Comparison of ENCODE assay signal across 8 cellular contexts in genomic region chr11:1574256-1575242, GRCh38. TPM values are rescaled to one million over a fixed set of nuclear protein-coding genes. Genes with fewer than 3 reads are reported as not detected.
DNase-seq lines count a peak whose midpoint lies in the region; ATAC-seq and TF ChIP-seq lines count a peak whose summit lies in the region.

No MANE protein-coding gene starts in this region.

- peak; percentile 86 for DNase-seq in 8988T
- DNase-seq in NCI-H1105 (lab: John Stamatoyannopoulos, UW): peak; percentile 75
- DNase-seq in activated CD4-positive, alpha-beta T cell treated with anti-CD3 and anti-CD28 coated beads, Interleukin-2, amount 10 ng/mL, durations not matched to agents 24 days and 14 days: peak; percentile 90
- DNase-seq in dermis blood vessel endothelial cell: peak; percentile 65
- DNase-seq in left lung: peak in 1 of 2 donors; percentile 90
- peak; percentile 75 for DNase-seq in stimulated activated CD8-positive, alpha-beta memory T cell treated with anti-CD3 and anti-CD28 coated beads, Interleukin-4, amount 100 ng/mL, for 48 hours

- H3K36me3 ChIP-seq in left lung: no peaks in the 10 kb centered on the region

- H3K9me3 ChIP-seq in left lung: peaks cover 0 to 3% of the 10 kb centered on the region in 2 donors

- ATAC-seq in left lung: peak; percentile 66
- ATAC-seq in GM18502 (IDR thresholded peaks at IDR 0.05; ENCODE audit: poor library complexity, unreplicated experiment): no peak

- peak overlapping the region; percentile 61 to 83 for H3K27ac ChIP-seq in left lung

- peak; percentile 83 for TF ChIP-seq CTCF in GM12873 (IDR thresholded peaks at IDR 0.05; ENCODE audit: insufficient read depth, low read depth, low read length, missing control alignments)
- peak; percentile 80 to 85 for TF ChIP-seq CTCF in left lung (IDR thresholded peaks at IDR 0.05)

- no peaks in the 10 kb centered on the region for H3K36me3 Mint-ChIP-seq in activated CD4-positive, alpha-beta T cell treated with anti-CD3 and anti-CD28 coated beads, Interleukin-2, amount 10 ng/mL, durations not matched to agents 24 days and 14 days (ENCODE audit: low read depth)

- H3K4me1 Mint-ChIP-seq in activated CD4-positive, alpha-beta T cell treated with anti-CD3 and anti-CD28 coated beads, Interleukin-2, amount 10 ng/mL, durations not matched to agents 24 days and 14 days: peaks cover 4% of the 10 kb centered on the region

- H3K9me3 Mint-ChIP-seq in activated CD4-positive, alpha-beta T cell treated with anti-CD3 and anti-CD28 coated beads, Interleukin-2, amount 10 ng/mL, durations not matched to agents 24 days and 14 days: peaks cover 4% of the 10 kb centered on the region

- H3K27me3 ChIP-seq in left lung: peaks cover 3 to 64% of the 10 kb centered on the region in 2 donors

- H3K27me3 Mint-ChIP-seq in activated CD4-positive, alpha-beta T cell treated with anti-CD3 and anti-CD28 coated beads, Interleukin-2, amount 10 ng/mL, durations not matched to agents 24 days and 14 days: peaks cover 36% of the 10 kb centered on the region

- H3K4me3 ChIP-seq in left lung: peak overlapping the region; percentile 44 to 53

- intact Hi-C loops in activated CD4-positive, alpha-beta T cell treated with anti-CD3 and anti-CD28 coated beads, Interleukin-2, amount 10 ng/mL, durations not matched to agents 24 days and 14 days (cut with micrococcal nuclease): loop anchor here (2.0 to 10.0 kb wide), 3 partner anchors 28 to 278 kb away; partner anchors contain the start of genes BRSK2 and LSP1
- intact Hi-C loops in left lung (cut with DNase I): no loop called here

- H3K27ac Mint-ChIP-seq in activated CD4-positive, alpha-beta T cell treated with anti-CD3 and anti-CD28 coated beads, Interleukin-2, amount 10 ng/mL, durations not matched to agents 24 days and 14 days: no peak overlapping the region

- peaks cover 8 to 34% of the 10 kb centered on the region in 2 donors for H3K4me1 ChIP-seq in left lung

- peak overlapping the region; percentile 43 for H3K4me3 Mint-ChIP-seq in activated CD4-positive, alpha-beta T cell treated with anti-CD3 and anti-CD28 coated beads, Interleukin-2, amount 10 ng/mL, durations not matched to agents 24 days and 14 days

RNA-seq across cellular contexts. Expression of gene DUSP8, which starts 2.5 kb away (rescaled TPM):
- 0.86 and 1.6 TPM in 2 replicates for total RNA-seq in activated CD4-positive, alpha-beta T cell treated with anti-CD3 and anti-CD28 coated beads, Interleukin-2, amount 10 ng/mL, durations not matched to agents 24 days and 14 days
- 0.37 and 1.2 TPM in 2 replicates for total RNA-seq in dermis blood vessel endothelial cell
- 10 to 100 TPM in 1 of 2 donors, 1 to 10 TPM in 1; 9.9 to 21.8 TPM for total RNA-seq in left lung

RNA-seq across cellular contexts. Expression of gene KRTAP5-1, which starts 10.5 kb away (rescaled TPM):
- not detected in 2 replicates for total RNA-seq in activated CD4-positive, alpha-beta T cell treated with anti-CD3 and anti-CD28 coated beads, Interleukin-2, amount 10 ng/mL, durations not matched to agents 24 days and 14 days
- total RNA-seq in dermis blood vessel endothelial cell (not detected in 2 replicates), left lung (not detected)

RNA-seq across cellular contexts. Expression of gene KRTAP5-2, which starts 23.5 kb away (rescaled TPM):
- total RNA-seq in activated CD4-positive, alpha-beta T cell treated with anti-CD3 and anti-CD28 coated beads, Interleukin-2, amount 10 ng/mL, durations not matched to agents 24 days and 14 days: not detected in 2 replicates
- total RNA-seq in dermis blood vessel endothelial cell (not detected in 2 replicates), left lung (not detected)

RNA-seq across cellular contexts. Expression of gene KRTAP5-3, which starts 33.7 kb away (rescaled TPM):
- total RNA-seq in activated CD4-positive, alpha-beta T cell treated with anti-CD3 and anti-CD28 coated beads, Interleukin-2, amount 10 ng/mL, durations not matched to agents 24 days and 14 days: not detected in 2 replicates
- total RNA-seq in dermis blood vessel endothelial cell (not detected in 2 replicates), left lung (not detected)

RNA-seq across cellular contexts. Expression of gene KRTAP5-4, which starts 47.4 kb away (rescaled TPM):
- total RNA-seq in activated CD4-positive, alpha-beta T cell treated with anti-CD3 and anti-CD28 coated beads, Interleukin-2, amount 10 ng/mL, durations not matched to agents 24 days and 14 days: not detected in 2 replicates
- not detected in 2 replicates for total RNA-seq in dermis blood vessel endothelial cell
- total RNA-seq in left lung: not detected
